ENCODE assay signal across 12 cellular contexts in genomic region chr10:1154531-1154930, GRCh38.
"Had no signal": no experiment of that assay in that cellular context is flagged by ENCODE, and none has a peak within 500 bp of the region (broad histone marks: within the 10 kb centered on the region; RNA-seq: fewer than 3 reads in every experiment).

No MANE protein-coding gene starts in this region.

- H3K27ac ChIP-seq: left ventricle myocardium inferior, pancreas, skin epidermis, tibial nerve, VCaP had no signal

- H3K4me3 ChIP-seq: left ventricle myocardium inferior, pancreas, skin epidermis, tibial nerve had no signal

- DNase-seq: activated CD4-positive, alpha-beta T cell treated with anti-CD3 and anti-CD28 coated beads, Interleukin-2, amount 10 ng/mL, durations not matched to agents 24 days and 14 days; activated T-cell treated with anti-CD3 and anti-CD28 coated beads, Interleukin-2, amount 50 U/mL, for 4 hours; aorta; foreskin melanocyte; left ventricle myocardium inferior; mesenchymal stem cell; T-helper 1 cell had no signal

- ATAC-seq: activated T-cell treated with anti-CD3 and anti-CD28 coated beads, Interleukin-2, amount 50 U/mL, for 4 hours; pancreas; stimulated activated effector memory CD8-positive, alpha-beta T cell treated with anti-CD3 and anti-CD28 coated beads, Interleukin-12 subunit alpha, Interleukin-12 subunit beta, amount 100 ng/mL, for 72 hours had no signal
